In genomic region chr7:197413-198335, GRCh38 we compare ENCODE assay signal across 22 cellular contexts. TPM values are rescaled to one million over a fixed set of nuclear protein-coding genes. Genes with fewer than 3 reads are reported as not detected.
DNase-seq lines count a peak whose midpoint lies in the region; ATAC-seq and TF ChIP-seq lines count a peak whose summit lies in the region.
"Had no signal": no experiment of that assay in that cellular context is flagged by ENCODE, and none has a peak within 500 bp of the region (broad histone marks: within the 10 kb centered on the region; RNA-seq: fewer than 3 reads in every experiment).

No MANE protein-coding gene starts in this region.

- no peak overlapping the region for H2BK5ac ChIP-seq in mesenchymal stem cell (ENCODE audit: low read depth, low read length, poor library complexity, severe bottlenecking)

- H3K23ac ChIP-seq in mesenchymal stem cell (ENCODE audit: low read length in 2 of 2): no peak overlapping the region

- peak overlapping the region; percentile 14 for H3K4me3 Mint-ChIP-seq in osteocyte (ENCODE audit: unreplicated experiment)
- H3K4me3 Mint-ChIP-seq in activated CD8-positive, alpha-beta T cell treated with anti-CD3 and anti-CD28 coated beads, Interleukin-2, amount 10 ng/mL, durations not matched to agents 7 days and 5 days: no peak overlapping the region
- H3K4me3 Mint-ChIP-seq: CD4-positive, alpha-beta memory T cell; HFFc6 had no signal

- POLR2A ChIA-PET in activated CD8-positive, alpha-beta T cell treated with anti-CD3 and anti-CD28 coated beads, Interleukin-2, amount 10 ng/mL, durations not matched to agents 7 days and 5 days (lab: Charles Lee): no interaction called here

- no peak overlapping the region for H3K4ac ChIP-seq in mesenchymal stem cell (ENCODE audit: low read depth in 1 of 2, low read length in 2 of 2)

- peak overlapping the region; percentile 9 to 98 for H3K4me3 ChIP-seq in mesenchymal stem cell (ENCODE audit: insufficient read depth in 1 of 2, low read depth in 1 of 2, low read length in 2 of 2)
- H3K4me3 ChIP-seq: K562, PC-9 had no signal

- H2AFZ ChIP-seq in mesenchymal stem cell (ENCODE audit: low read depth, low read length): no peak overlapping the region
- H2AFZ ChIP-seq: PC-9 had no signal

- H3K27ac Mint-ChIP-seq in osteocyte (ENCODE audit: unreplicated experiment): no peak overlapping the region
- H3K27ac Mint-ChIP-seq in activated CD8-positive, alpha-beta T cell treated with anti-CD3 and anti-CD28 coated beads, Interleukin-2, amount 10 ng/mL, durations not matched to agents 7 days and 5 days: no peak overlapping the region
- H3K27ac Mint-ChIP-seq: CD4-positive, alpha-beta memory T cell; HFFc6 had no signal

- TF ChIP-seq CTCF in osteocyte (IDR thresholded peaks at IDR 0.05): no peak

- H2AK5ac ChIP-seq in mesenchymal stem cell (ENCODE audit: low read length, severe bottlenecking): no peak overlapping the region

- H2BK15ac ChIP-seq in mesenchymal stem cell (ENCODE audit: low read depth, poor library complexity, severe bottlenecking): no peak overlapping the region

- CTCF ChIA-PET in activated CD8-positive, alpha-beta T cell treated with anti-CD3 and anti-CD28 coated beads, Interleukin-2, amount 10 ng/mL, durations not matched to agents 7 days and 5 days (lab: Charles Lee): no interaction called here

- no peak overlapping the region for H2BK12ac ChIP-seq in mesenchymal stem cell (ENCODE audit: low read length in 2 of 2)

- H3K18ac ChIP-seq in mesenchymal stem cell (ENCODE audit: low read depth in 1 of 2, low read length in 2 of 2): no peak overlapping the region

- no peak overlapping the region for H3K27ac ChIP-seq in mesenchymal stem cell (ENCODE audit: low read length, poor library complexity, severe bottlenecking)
- H3K27ac ChIP-seq: HL-60, PC-9 had no signal

- peaks cover 52% of the 10 kb centered on the region for H3K36me3 Mint-ChIP-seq in osteocyte (ENCODE audit: unreplicated experiment)
- no peaks in the 10 kb centered on the region for H3K36me3 Mint-ChIP-seq in activated CD8-positive, alpha-beta T cell treated with anti-CD3 and anti-CD28 coated beads, Interleukin-2, amount 10 ng/mL, durations not matched to agents 7 days and 5 days (ENCODE audit: low read depth)
- H3K36me3 Mint-ChIP-seq: CD4-positive, alpha-beta memory T cell had no signal

- peaks cover 39% of the 10 kb centered on the region for H3K4me1 Mint-ChIP-seq in osteocyte (ENCODE audit: unreplicated experiment)
- no peaks in the 10 kb centered on the region for H3K4me1 Mint-ChIP-seq in activated CD8-positive, alpha-beta T cell treated with anti-CD3 and anti-CD28 coated beads, Interleukin-2, amount 10 ng/mL, durations not matched to agents 7 days and 5 days (ENCODE audit: low read depth)
- H3K4me1 Mint-ChIP-seq: CD4-positive, alpha-beta memory T cell had no signal

- H3K27me3 Mint-ChIP-seq in osteocyte (ENCODE audit: unreplicated experiment): no peaks in the 10 kb centered on the region
- H3K27me3 Mint-ChIP-seq in activated CD8-positive, alpha-beta T cell treated with anti-CD3 and anti-CD28 coated beads, Interleukin-2, amount 10 ng/mL, durations not matched to agents 7 days and 5 days (ENCODE audit: low read depth): peaks cover 22% of the 10 kb centered on the region

- H3K4me2 ChIP-seq in mesenchymal stem cell (ENCODE audit: low read length, poor library complexity, severe bottlenecking): no peak overlapping the region
- H3K4me2 ChIP-seq: PC-9 had no signal

- H4K91ac ChIP-seq in mesenchymal stem cell (ENCODE audit: low read length): no peak overlapping the region

- no peaks in the 10 kb centered on the region for H3K9me3 ChIP-seq in mesenchymal stem cell (ENCODE audit: control insufficient read depth, low read length)
- H3K9me3 ChIP-seq: BE2C had no signal

- no peaks in the 10 kb centered on the region for H3K9me3 Mint-ChIP-seq in osteocyte (ENCODE audit: unreplicated experiment)
- no peaks in the 10 kb centered on the region for H3K9me3 Mint-ChIP-seq in activated CD8-positive, alpha-beta T cell treated with anti-CD3 and anti-CD28 coated beads, Interleukin-2, amount 10 ng/mL, durations not matched to agents 7 days and 5 days (ENCODE audit: insufficient read depth)
- H3K9me3 Mint-ChIP-seq: CD4-positive, alpha-beta memory T cell; HFFc6 had no signal

- no peak overlapping the region for H3K14ac ChIP-seq in mesenchymal stem cell (ENCODE audit: low read length in 2 of 2)

- H3K9ac ChIP-seq in mesenchymal stem cell (ENCODE audit: low read length): peak overlapping the region; percentile 38

- peaks cover 40% of the 10 kb centered on the region for H3K79me1 ChIP-seq in mesenchymal stem cell (replicated peaks; ENCODE audit: low read length, poor library complexity, severe bottlenecking)

- H4K8ac ChIP-seq in mesenchymal stem cell (ENCODE audit: low read length): no peak overlapping the region

- H3K36me3 ChIP-seq in mesenchymal stem cell (ENCODE audit: control insufficient read depth in 1 of 2, insufficient read depth in 2 of 2, low read depth in 1 of 2, low read length in 2 of 2): peaks cover 63 to 84% of the 10 kb centered on the region in 2 experiments
- H3K36me3 ChIP-seq: BE2C had no signal

- H3K4me1 ChIP-seq in mesenchymal stem cell (ENCODE audit: control insufficient read depth, insufficient read depth, low read depth, low read length): peaks cover 27% of the 10 kb centered on the region
- H3K4me1 ChIP-seq: BE2C had no signal

- no peak for ATAC-seq in HG03175 (IDR thresholded peaks at IDR 0.05; ENCODE audit: unreplicated experiment)
- ATAC-seq in activated CD8-positive, alpha-beta T cell treated with anti-CD3 and anti-CD28 coated beads, Interleukin-2, amount 10 ng/mL, durations not matched to agents 7 days and 5 days: no peak
- ATAC-seq: K562 had no signal

- DNase-seq in HuH-7.5 (ENCODE audit: low spot score): peak; percentile 52
- DNase-seq in cerebellar cortex (ENCODE audit: low spot score): peak; percentile 52
- DNase-seq in mesenchymal stem cell: no peak
- DNase-seq in osteocyte (ENCODE audit: extremely low spot score, unreplicated experiment): no peak
- no peak for DNase-seq in NCI-H146 treated with DMSO at 0.1 percent for 48 hours (lab: John Stamatoyannopoulos, UW; ENCODE audit: unreplicated experiment)
- no peak for DNase-seq in NCI-H187 (lab: John Stamatoyannopoulos, UW)
- no peak for DNase-seq in activated CD8-positive, alpha-beta T cell treated with anti-CD3 and anti-CD28 coated beads, Interleukin-2, amount 10 ng/mL, durations not matched to agents 7 days and 5 days
- DNase-seq: 8988T; BE2C; Calu3; CD4-positive, alpha-beta memory T cell; DMS53; HFFc6; NCI-H1417; NCI-H2029; NCI-H2171 treated with DMSO at 0.1 percent for 48 hours; NCI-H446 treated with DMSO at 0.1 percent for 48 hours; NCI-H748 treated with DMSO at 0.1 percent for 48 hours had no signal

- no peaks in the 10 kb centered on the region for H3K27me3 ChIP-seq in mesenchymal stem cell (ENCODE audit: control insufficient read depth in 1 of 2, insufficient read depth in 1 of 2, low read length in 2 of 2)

- WGBS in mesenchymal stem cell: 88% methylated on average over 21 of the region's 22 CpGs

- H2BK120ac ChIP-seq in mesenchymal stem cell (ENCODE audit: low read depth, low read length): no peak overlapping the region

RNA-seq across cellular contexts. Expression of gene FAM20C, which starts 5.3 kb away (rescaled TPM):
- polyA plus RNA-seq in mesenchymal stem cell (2013, experiment 1 of 2): 56.3 TPM
- polyA plus RNA-seq in mesenchymal stem cell (2013, experiment 2 of 2): 57.5 TPM
- 132 and 143 TPM in 2 replicates for total RNA-seq in osteocyte
- under 1 TPM in 1 of 2 experiments, not detected in 1; 0.74 TPM for total RNA-seq in activated CD8-positive, alpha-beta T cell treated with anti-CD3 and anti-CD28 coated beads, Interleukin-2, amount 10 ng/mL, durations not matched to agents 7 days and 5 days
- polyA plus RNA-seq: CD4-positive, alpha-beta memory T cell; K562 had no signal

Comparison
In these comparisons a context has a peak if more than half of its experiments do, and no peak if none do; other contexts are left out.
1. DNase-seq: peak in HuH-7.5 (single experiment) and cerebellar cortex (single experiment); none in mesenchymal stem cell (single experiment), osteocyte (single experiment), NCI-H146 treated with DMSO at 0.1 percent for 48 hours (single experiment), NCI-H187 (0 of 2) and activated CD8-positive, alpha-beta T cell treated with anti-CD3 and anti-CD28 coated beads, Interleukin-2, amount 10 ng/mL, durations not matched to agents 7 days and 5 days (single experiment).
2. RNA of gene FAM20C, which starts 5.3 kb away (total RNA-seq): 132 to 143 TPM in osteocyte; 0.74 TPM in activated CD8-positive, alpha-beta T cell treated with anti-CD3 and anti-CD28 coated beads, Interleukin-2, amount 10 ng/mL, durations not matched to agents 7 days and 5 days; every median in the first group is over 10 times any median in the second.